9 cellular contexts compared by ENCODE assay signal in genomic region chr15:73800662-73801345, GRCh38. TPM values are rescaled to one million over a fixed set of nuclear protein-coding genes. Genes with fewer than 3 reads are reported as not detected.
A peak's percentile ranks its signal among the peaks of the same experiment; 100 is the strongest.
DNase-seq lines count a peak whose midpoint lies in the region; ATAC-seq, FAIRE-seq and TF ChIP-seq lines count a peak whose summit lies in the region.
"Had no signal": no experiment of that assay in that cellular context is flagged by ENCODE, and none has a peak within 500 bp of the region (broad histone marks: within the 10 kb centered on the region; RNA-seq: fewer than 3 reads in every experiment).

No MANE protein-coding gene starts in this region.

- no peak overlapping the region for H3K27ac Mint-ChIP-seq in activated naive CD4-positive, alpha-beta T cell treated with anti-CD3 and anti-CD28 coated beads, Interleukin-2, amount 10 ng/mL, durations not matched to agents 7 days and 5 days

- H3K9ac ChIP-seq in stomach smooth muscle (ENCODE audit: low read length in 2 of 2) = no peak overlapping the region

- no peaks in the 10 kb centered on the region for H3K4me1 Mint-ChIP-seq in activated naive CD4-positive, alpha-beta T cell treated with anti-CD3 and anti-CD28 coated beads, Interleukin-2, amount 10 ng/mL, durations not matched to agents 7 days and 5 days

- H3K9me3 ChIP-seq in ascending aorta = no peaks in the 10 kb centered on the region
- H3K9me3 ChIP-seq in right cardiac atrium (ENCODE audit: control insufficient read depth, low read length) = no peaks in the 10 kb centered on the region
- H3K9me3 ChIP-seq in stomach smooth muscle (ENCODE audit: control insufficient read depth in 2 of 2, low read length in 2 of 2) = no peaks in the 10 kb centered on the region

- ATAC-seq in right cardiac atrium = peak; percentile 70 to 74
- ATAC-seq in HG03025 (IDR thresholded peaks at IDR 0.05; ENCODE audit: low FRiP score, unreplicated experiment) = no peak

- H3K4me3 Mint-ChIP-seq in activated naive CD4-positive, alpha-beta T cell treated with anti-CD3 and anti-CD28 coated beads, Interleukin-2, amount 10 ng/mL, durations not matched to agents 7 days and 5 days = no peak overlapping the region

- TF ChIP-seq POLR2A in GM12891 (IDR thresholded peaks at IDR 0.05; ENCODE audit: low read depth, low read length) = no peak

- peaks cover 8% of the 10 kb centered on the region for H3K27me3 Mint-ChIP-seq in activated naive CD4-positive, alpha-beta T cell treated with anti-CD3 and anti-CD28 coated beads, Interleukin-2, amount 10 ng/mL, durations not matched to agents 7 days and 5 days

- no peaks in the 10 kb centered on the region for H3K36me3 ChIP-seq in ascending aorta
- H3K36me3 ChIP-seq in stomach smooth muscle (ENCODE audit: control insufficient read depth in 2 of 2, insufficient read depth in 2 of 2, low read length in 2 of 2) = no peaks in the 10 kb centered on the region

- 30% methylated on average over 11 of the region's 11 CpGs for WGBS in right cardiac atrium

- CTCF ChIA-PET in activated naive CD4-positive, alpha-beta T cell treated with anti-CD3 and anti-CD28 coated beads, Interleukin-2, amount 10 ng/mL, durations not matched to agents 7 days and 5 days (lab: Charles Lee) = interaction anchor here (0.6 kb wide), 1 partner anchor 211 kb away, joined by 3 read pairs; no protein-coding TSS in a partner anchor

- H3K9me3 Mint-ChIP-seq in activated naive CD4-positive, alpha-beta T cell treated with anti-CD3 and anti-CD28 coated beads, Interleukin-2, amount 10 ng/mL, durations not matched to agents 7 days and 5 days = no peaks in the 10 kb centered on the region

- H3K27me3 ChIP-seq in ascending aorta (no peaks in the 10 kb centered on the region), right cardiac atrium (ENCODE audit: control insufficient read depth, insufficient read depth) (no peaks in the 10 kb centered on the region), stomach smooth muscle (ENCODE audit: control insufficient read depth in 1 of 2, insufficient read depth in 2 of 2, low read length in 2 of 2) (no peaks in the 10 kb centered on the region)

- no peaks in the 10 kb centered on the region for H3K36me3 Mint-ChIP-seq in activated naive CD4-positive, alpha-beta T cell treated with anti-CD3 and anti-CD28 coated beads, Interleukin-2, amount 10 ng/mL, durations not matched to agents 7 days and 5 days

- peak; percentile 51 for DNase-seq in HPDE6-E6E7 (ENCODE audit: extremely low spot score)
- DNase-seq in ascending aorta (ENCODE audit: low spot score in 2 of 2) = peak; percentile 18 to 86
- peak; percentile 69 to 91 (median 88) for DNase-seq in right cardiac atrium
- no peak for DNase-seq in GM12891 (ENCODE audit: insufficient read length, low spot score)
- DNase-seq in activated naive CD4-positive, alpha-beta T cell treated with anti-CD3 and anti-CD28 coated beads, Interleukin-2, amount 10 ng/mL, durations not matched to agents 7 days and 5 days = no peak
- no peak for DNase-seq in NCI-H2227 treated with DMSO at 0.1 percent for 48 hours (lab: John Stamatoyannopoulos, UW)

- intact Hi-C loops in ascending aorta (cut with DNase I) (loop anchor here (2.0 to 5.0 kb wide), 2 partner anchors 48 to 121 kb away; partner anchors contain the start of gene INSYN1), right cardiac atrium (cut with DNase I) (loop anchor here in 1 of 4 donors (10.0 kb wide), 1 partner anchor 56 kb away; no protein-coding TSS in a partner anchor)

- H3K4me1 ChIP-seq in ascending aorta (peaks cover 20 to 46% of the 10 kb centered on the region in 2 donors), right cardiac atrium (ENCODE audit: control insufficient read depth, insufficient read depth, low read length) (peaks cover 28% of the 10 kb centered on the region), stomach smooth muscle (ENCODE audit: control insufficient read depth, insufficient read depth, low read length) (peaks cover 38% of the 10 kb centered on the region)

- H3K27ac ChIP-seq in ascending aorta (peak overlapping the region; percentile 82 to 93), right cardiac atrium (ENCODE audit: low read length) (peak overlapping the region; percentile 71), stomach smooth muscle (ENCODE audit: low read length) (peak overlapping the region; percentile 53)

- FAIRE-seq in GM12891 (lab: Jason Lieb, UNC) = no peak
- FAIRE-seq: colon had no signal

- TF ChIP-seq CTCF in ascending aorta (IDR thresholded peaks at IDR 0.05) = no peak

- H3K4me3 ChIP-seq in ascending aorta (no peak overlapping the region), right cardiac atrium (ENCODE audit: low read length) (no peak overlapping the region), stomach smooth muscle (ENCODE audit: low read length in 2 of 2) (peak overlapping the region; percentile 29 to 34)

TF ChIP-seq in GM12891, 5 proteins besides CTCF, POLR2A, EP300 and RAD21:
- TF ChIP-seq TAF1 (IDR thresholded peaks at IDR 0.05; ENCODE audit: low read depth, low read length) = no peak
- no peak for TF ChIP-seq POU2F2 (IDR thresholded peaks at IDR 0.05; ENCODE audit: low read depth, low read length)
- no peak for TF ChIP-seq SPI1 (IDR thresholded peaks at IDR 0.05; ENCODE audit: low read depth, low read length)
- TF ChIP-seq POLR2AphosphoS5 (IDR thresholded peaks at IDR 0.05; ENCODE audit: low read depth, low read length) = no peak
- no peak for TF ChIP-seq PAX5 (IDR thresholded peaks at IDR 0.05; ENCODE audit: insufficient read depth, low read length, severe bottlenecking)

RNA-seq across cellular contexts. Expression of gene INSYN1, which starts 47.7 kb away (rescaled TPM):
- 13.0 TPM for total RNA-seq in ascending aorta
- total RNA-seq in right cardiac atrium = 100 to 1,000 TPM in 2 of 4 donors, 10 to 100 TPM in 2; 65.6 to 112 (median 99.0) TPM
- polyA plus RNA-seq in right cardiac atrium = 117 TPM
- polyA plus RNA-seq in GM12891 (2012; ENCODE audit: low read depth, missing spikeins) = not detected

Comparison
In these comparisons a context has a peak if more than half of its experiments do, and no peak if none do; other contexts are left out.
1. DNase-seq: peak in HPDE6-E6E7 (single experiment), ascending aorta (2 of 2) and right cardiac atrium (3 of 3); none in GM12891 (single experiment), activated naive CD4-positive, alpha-beta T cell treated with anti-CD3 and anti-CD28 coated beads, Interleukin-2, amount 10 ng/mL, durations not matched to agents 7 days and 5 days (single experiment) and NCI-H2227 treated with DMSO at 0.1 percent for 48 hours (single experiment).
2. H3K4me3 ChIP-seq: peak in stomach smooth muscle (2 of 2); none in ascending aorta (0 of 2) and right cardiac atrium (single experiment).
3. Peak in every context shown above with its lines, with median percentiles within 50 percentile points of each other: H3K27ac ChIP-seq.